8 cellular contexts compared by ENCODE assay signal in genomic region chr11:68904458-68904847, GRCh38. TPM values are rescaled to one million over a fixed set of nuclear protein-coding genes. Genes with fewer than 3 reads are reported as not detected.
DNase-seq lines count a peak whose midpoint lies in the region; ATAC-seq and TF ChIP-seq lines count a peak whose summit lies in the region.

No MANE protein-coding gene starts in this region.

- TF ChIP-seq CTCF in brain microvascular endothelial cell (IDR thresholded peaks at IDR 0.05; ENCODE audit: low read depth, low read length, missing control alignments) (no peak), lung (IDR thresholded peaks at IDR 0.05; ENCODE audit: control extremely low read depth, extremely low read depth) (no peak)

- H3K27me3 ChIP-seq in brain microvascular endothelial cell (replicated peaks) (no peaks in the 10 kb centered on the region), lung (ENCODE audit: control insufficient read depth, insufficient read depth) (no peaks in the 10 kb centered on the region)

- H3K27ac ChIP-seq in brain microvascular endothelial cell: peak overlapping the region; percentile 71
- H3K27ac ChIP-seq in lung (ENCODE audit: low read depth in 1 of 2, low read length in 1 of 2): peak overlapping the region; percentile 75 to 92
- H3K27ac ChIP-seq in urinary bladder (ENCODE audit: low read depth): no peak overlapping the region

- no peaks in the 10 kb centered on the region for H3K9me3 ChIP-seq in lung (ENCODE audit: control insufficient read depth in 2 of 2, insufficient read depth in 1 of 2, low read length in 1 of 2)

- H3K4me3 ChIP-seq in brain microvascular endothelial cell (ENCODE audit: low read depth, low read length) (peak overlapping the region; percentile 100), lung (peak overlapping the region; percentile 91), urinary bladder (ENCODE audit: low read depth, low read length) (peak overlapping the region; percentile 63)

- H3K4me1 ChIP-seq in lung (ENCODE audit: control insufficient read depth in 2 of 2, insufficient read depth in 2 of 2, low read length in 2 of 2): peaks cover 4 to 12% of the 10 kb centered on the region in 2 donors
- H3K4me1 ChIP-seq in urinary bladder (ENCODE audit: insufficient read depth): peaks cover 3% of the 10 kb centered on the region

- ATAC-seq in lung (ENCODE audit: insufficient read depth, low FRiP score): peak; percentile 16

- H3K36me3 ChIP-seq in brain microvascular endothelial cell (replicated peaks) (peaks cover 10% of the 10 kb centered on the region), lung (ENCODE audit: control insufficient read depth in 2 of 2, insufficient read depth in 2 of 2, low read length in 2 of 2) (peaks cover 4 to 10% of the 10 kb centered on the region in 2 donors), urinary bladder (ENCODE audit: insufficient read depth) (no peaks in the 10 kb centered on the region)

- 2 to 5% methylated on average over 10 to 13 of the region's 13 CpGs for WGBS in lung, 2 donors
- 2% methylated on average over 13 of the region's 13 CpGs for WGBS in urinary bladder

- DNase-seq in activated T-cell treated with anti-CD3 and anti-CD28 coated beads for 4 hours (peak; percentile 1), KBM-7 (peak; percentile 36), brain microvascular endothelial cell (peak; percentile 2), lung (ENCODE audit: low spot score) (peak; percentile 40), mesenteric fat pad (ENCODE audit: low spot score) (no peak), ecto neural progenitor cell (ENCODE audit: low spot score) (no peak)
- no peak for DNase-seq in activated T-cell treated with anti-CD3 and anti-CD28 coated beads, Interleukin-2, amount 50 U/mL, for 1 hour

- in situ Hi-C loops in KBM-7 (cut with MboI; ENCODE audit: low pct_unique_long_range_greater_than_20kb, low sequenced_read_pairs) (no loop called here), brain microvascular endothelial cell (cut with HindIII; ENCODE audit: low pct_ligation_motif_present, low sequenced_read_pairs) (no loop called here)

RNA-seq across cellular contexts. Expression of gene IGHMBP2, which starts 0.8 kb away (rescaled TPM):
- total RNA-seq in lung (10 to 100 TPM; 19.8 to 21.0 TPM), urinary bladder (9.1 TPM), mesenteric fat pad (16.7 TPM)
- polyA plus RNA-seq in lung (10 to 100 TPM; 12.4 to 15.3 TPM), urinary bladder (15.3 TPM)

RNA-seq across cellular contexts. Expression of gene MRPL21, which starts 0.8 kb away (rescaled TPM):
- total RNA-seq in lung (10 to 100 TPM; 27.0 to 46.2 TPM), urinary bladder (46.1 TPM), mesenteric fat pad (41.9 TPM)
- polyA plus RNA-seq in lung (100 to 1,000 TPM in 1 of 2 donors, 10 to 100 TPM in 1; 70.4 to 101 TPM), urinary bladder (80.8 TPM)

Comparison
In these comparisons a context has a peak if more than half of its experiments do, and no peak if none do; other contexts are left out.
1. DNase-seq: peak in activated T-cell treated with anti-CD3 and anti-CD28 coated beads for 4 hours (single experiment), KBM-7 (single experiment), brain microvascular endothelial cell (single experiment) and lung (single experiment); none in activated T-cell treated with anti-CD3 and anti-CD28 coated beads, Interleukin-2, amount 50 U/mL, for 1 hour (single experiment), mesenteric fat pad (single experiment) and ecto neural progenitor cell (single experiment).
2. Peak in every context shown above with its lines, with median percentiles within 50 percentile points of each other: H3K4me3 ChIP-seq.